8 cellular contexts compared by ENCODE assay signal in genomic region chr7:32490127-32490796, GRCh38. TPM values are rescaled to one million over a fixed set of nuclear protein-coding genes. Genes with fewer than 3 reads are reported as not detected.
DNase-seq lines count a peak whose midpoint lies in the region; ATAC-seq, FAIRE-seq and TF ChIP-seq lines count a peak whose summit lies in the region.

TSS of gene LSM5 (minus strand) at chr7:32490380. CDS start at chr7:32490365, 15 bp downstream.

- peak within 1 kb of the TSS; percentile 86 for H3K9ac ChIP-seq in keratinocyte (ENCODE audit: control insufficient read depth, extremely low read depth, insufficient read depth, low read length)

- no peaks in the 10 kb centered on the region for H3K4me1 ChIP-seq in keratinocyte (ENCODE audit: control insufficient read depth, extremely low read depth, insufficient read depth, low read length)

- peaks cover 20% of the 10 kb centered on the region for H3K79me2 ChIP-seq in keratinocyte (ENCODE audit: control insufficient read depth, insufficient read depth, low read length)

- no peak for TF ChIP-seq CTCF in keratinocyte (optimal IDR thresholded peaks at IDR 0.05 in 1 of 3, IDR thresholded peaks at IDR 0.05 in 1 of 3, conservative IDR thresholded peaks at IDR 0.05 in 1 of 3; ENCODE audit: extremely low read depth in 1 of 3, insufficient read depth in 2 of 3, low read length in 3 of 3)

- H3K9me1 ChIP-seq in keratinocyte (ENCODE audit: control insufficient read depth, extremely low read depth, insufficient read depth, low read length): no peaks in the 10 kb centered on the region

- peaks cover 21% of the 10 kb centered on the region for H3K4me1 Mint-ChIP-seq in central memory CD8-positive, alpha-beta T cell

- peak within 1 kb of the TSS; percentile 87 for H3K4me3 Mint-ChIP-seq in central memory CD8-positive, alpha-beta T cell

- H3K27ac ChIP-seq in keratinocyte (ENCODE audit: control insufficient read depth, insufficient read depth, low read length): peak within 1 kb of the TSS; percentile 81

- peak within 1 kb of the TSS; percentile 53 to 72 (median 71) for H3K4me3 ChIP-seq in keratinocyte (ENCODE audit: control insufficient read depth in 2 of 3, extremely low read depth in 1 of 3, insufficient read depth in 2 of 3, low read depth in 1 of 3, low read length in 3 of 3)

- no peaks in the 10 kb centered on the region for H3K9me3 Mint-ChIP-seq in central memory CD8-positive, alpha-beta T cell

- H3K36me3 Mint-ChIP-seq in central memory CD8-positive, alpha-beta T cell (ENCODE audit: insufficient read depth): peaks cover 30% of the 10 kb centered on the region

- no peaks in the 10 kb centered on the region for H3K9me3 ChIP-seq in keratinocyte (ENCODE audit: control insufficient read depth, low read depth, low read length)

- no peaks in the 10 kb centered on the region for H3K27me3 ChIP-seq in keratinocyte (ENCODE audit: control insufficient read depth, extremely low read depth, insufficient read depth, low read length)

- H3K36me3 ChIP-seq in keratinocyte (ENCODE audit: control insufficient read depth in 2 of 2, extremely low read depth in 1 of 2, insufficient read depth in 2 of 2, low read length in 2 of 2): peaks cover 2 to 8% of the 10 kb centered on the region in 2 experiments

- peak within 1 kb of the TSS; percentile 77 for H3K4me2 ChIP-seq in keratinocyte (ENCODE audit: control insufficient read depth, extremely low read depth, insufficient read depth, low read depth, low read length)

- peak within 1 kb of the TSS; percentile 98 for H3K27ac Mint-ChIP-seq in central memory CD8-positive, alpha-beta T cell (ENCODE audit: low read depth)

- ATAC-seq in GM19025 (IDR thresholded peaks at IDR 0.05; ENCODE audit: low read depth, unreplicated experiment) (peak; percentile 81), HG03342 (IDR thresholded peaks at IDR 0.05; ENCODE audit: unreplicated experiment) (peak; percentile 81)
- ATAC-seq in central memory CD8-positive, alpha-beta T cell (replicated peaks; ENCODE audit: extremely low read depth, poor library complexity, severe bottlenecking): peak; percentile 76

- dilution Hi-C loops in keratinocyte (cut with MboI; ENCODE audit: extremely low pct_ligation_motif_present, low sequenced_read_pairs): no loop called here

- no peaks in the 10 kb centered on the region for H4K20me1 ChIP-seq in keratinocyte (ENCODE audit: control insufficient read depth, extremely low read depth, insufficient read depth, low read length)

- peak; percentile 89 for DNase-seq in AG08395 (ENCODE audit: low spot score)
- peak; percentile 87 to 96 for DNase-seq in NCI-H446 (lab: John Stamatoyannopoulos, UW)
- peak; percentile 84 for DNase-seq in activated CD4-positive, CD25-positive, alpha-beta regulatory T cell treated with anti-CD3 and anti-CD28 coated beads, Interleukin-2, amount 50 U/mL, for 16 hours (ENCODE audit: low read depth, low spot score)
- peak; percentile 77 to 86 for DNase-seq in central memory CD8-positive, alpha-beta T cell (ENCODE audit: low spot score in 2 of 2)
- DNase-seq in keratinocyte (ENCODE audit: low read depth, low spot score): no peak
- DNase-seq in stimulated activated CD4-positive, alpha-beta T cell treated with anti-CD3 and anti-CD28 coated beads, Interleukin-15, amount 100 ng/mL, for 1 hour (ENCODE audit: low read depth in 1 of 2, low spot score in 1 of 2): peak; percentile 75 to 76

- H3K27me3 Mint-ChIP-seq in central memory CD8-positive, alpha-beta T cell: no peaks in the 10 kb centered on the region

- peak; percentile 71 for FAIRE-seq in keratinocyte (lab: Jason Lieb, UNC)

- peak within 1 kb of the TSS; percentile 91 for H2AFZ ChIP-seq in keratinocyte (ENCODE audit: control insufficient read depth, low read length)

RNA-seq across cellular contexts. Expression of gene LSM5, which starts in this region (rescaled TPM):
- 27.0 to 90.2 TPM (median 35.1 TPM) in 3 replicates for polyA plus RNA-seq in keratinocyte
- polyA plus RNA-seq in keratinocyte (2011; ENCODE audit: low read depth): 35.6 TPM
- polyA plus RNA-seq in keratinocyte (2011; cell fraction: cytosol; rRNA removed): 43.1 and 56.6 TPM in 2 replicates
- 10.3 and 29.9 TPM in 2 replicates for polyA plus RNA-seq in keratinocyte (2011; cell fraction: nucleus; rRNA removed)
- polyA plus RNA-seq in keratinocyte (2012; ENCODE audit: low replicate concordance): 42.2 and 61.6 TPM in 2 replicates
- polyA minus RNA-seq in keratinocyte: 0.43 to 12.3 TPM (median 4.2 TPM) in 3 replicates
- 9.6 TPM for polyA minus RNA-seq in keratinocyte (2011; cell fraction: cytosol; rRNA and poly(A)+ RNA removed)
- 2.4 and 2.9 TPM in 2 replicates for polyA minus RNA-seq in keratinocyte (2011; cell fraction: nucleus; rRNA and poly(A)+ RNA removed)
